Comparison of ENCODE assay signal across 1 cellular context in the genomic region with DNA sequence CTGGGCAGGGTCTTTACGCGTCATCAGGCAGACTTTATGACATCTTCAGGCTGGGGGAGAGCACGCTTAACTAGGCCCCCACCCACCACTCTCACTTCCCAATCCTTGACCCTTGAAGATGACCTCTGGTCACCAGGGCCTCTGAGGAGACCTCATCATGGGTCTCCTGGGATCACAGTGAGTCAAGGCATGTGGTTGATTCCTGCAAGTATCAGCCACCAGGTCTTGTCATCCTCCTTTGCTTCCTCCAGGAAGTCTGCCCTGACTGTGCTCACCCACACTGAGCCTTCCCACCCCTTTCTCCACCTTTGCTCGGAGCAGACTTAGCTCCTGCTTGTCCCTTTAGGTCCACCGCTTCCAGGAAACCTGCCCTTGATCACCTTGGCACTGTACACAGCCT.
TF ChIP-seq lines count a peak whose summit lies in the region.

No MANE protein-coding gene starts in this region.

TF ChIP-seq in K562, 482 proteins besides CTCF, POLR2A, EP300 and RAD21:
- TF ChIP-seq, protein P1, sequence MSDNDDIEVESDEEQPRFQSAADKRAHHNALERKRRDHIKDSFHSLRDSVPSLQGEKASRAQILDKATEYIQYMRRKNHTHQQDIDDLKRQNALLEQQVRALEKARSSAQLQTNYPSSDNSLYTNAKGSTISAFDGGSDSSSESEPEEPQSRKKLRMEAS (CRISPR knock-in tag; IDR thresholded peaks at IDR 0.05): 0 out of 2 replicates have a peak, but pooled peaks have one; percentile 14
- TF ChIP-seq HMG20A (CRISPR knock-in tag; conservative IDR thresholded peaks at IDR 0.05) (no peak), ZFP36 (IDR thresholded peaks at IDR 0.05; ENCODE audit: low read depth, low read length, partially characterized antibody) (peak; percentile 86)
TF ChIP-seq in K562: peak in this region for 2.
